In genomic region chr22:20111689-20112622, GRCh38 we compare ENCODE assay signal across 1 cellular context.
TF ChIP-seq lines count a peak whose summit lies in the region.

No MANE protein-coding gene starts in this region.

TF ChIP-seq in K562, 482 proteins besides CTCF, POLR2A, EP300 and RAD21 (continued from another document and continues in another):
- peak; percentile 82 for TF ChIP-seq OTX1 (CRISPR knock-in tag; IDR thresholded peaks at IDR 0.05)
- peak; percentile 78 for TF ChIP-seq HBP1 (CRISPR knock-in tag; IDR thresholded peaks at IDR 0.05)
- TF ChIP-seq ZNF717 (CRISPR knock-in tag; IDR thresholded peaks at IDR 0.05) = no peak
- no peak for TF ChIP-seq ZNF354B (CRISPR knock-in tag; IDR thresholded peaks at IDR 0.05)
- TF ChIP-seq SMC3 (conservative IDR thresholded peaks at IDR 0.05; ENCODE audit: insufficient read depth, low read depth, low read length) = 0 out of 2 replicates have a peak, but pooled peaks have one; percentile 1
- 0 out of 2 replicates have a peak, but pooled peaks have one; percentile 15 for TF ChIP-seq SMAD4 (CRISPR knock-in tag; conservative IDR thresholded peaks at IDR 0.05)
- TF ChIP-seq ZNF444 (CRISPR knock-in tag; IDR thresholded peaks at IDR 0.05) = peak; percentile 18; the same call in 1 of the 2 replicates
- TF ChIP-seq, protein P1, sequence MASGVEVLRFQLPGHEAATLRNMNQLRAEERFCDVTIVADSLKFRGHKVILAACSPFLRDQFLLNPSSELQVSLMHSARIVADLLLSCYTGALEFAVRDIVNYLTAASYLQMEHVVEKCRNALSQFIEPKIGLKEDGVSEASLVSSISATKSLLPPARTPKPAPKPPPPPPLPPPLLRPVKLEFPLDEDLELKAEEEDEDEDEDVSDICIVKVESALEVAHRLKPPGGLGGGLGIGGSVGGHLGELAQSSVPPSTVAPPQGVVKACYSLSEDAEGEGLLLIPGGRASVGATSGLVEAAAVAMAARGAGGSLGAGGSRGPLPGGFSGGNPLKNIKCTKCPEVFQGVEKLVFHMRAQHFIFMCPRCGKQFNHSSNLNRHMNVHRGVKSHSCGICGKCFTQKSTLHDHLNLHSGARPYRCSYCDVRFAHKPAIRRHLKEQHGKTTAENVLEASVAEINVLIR (CRISPR knock-in tag; IDR thresholded peaks at IDR 0.05) = no peak
- no peak for TF ChIP-seq HDGF (IDR thresholded peaks at IDR 0.05)
- peak; percentile 70 for TF ChIP-seq ZFP1 (CRISPR knock-in tag; IDR thresholded peaks at IDR 0.05)
- TF ChIP-seq BHLHE40 (IDR thresholded peaks at IDR 0.05; ENCODE audit: low read length) = peak; percentile 18; the same call in 1 of the 2 replicates
- TF ChIP-seq, protein P2, sequence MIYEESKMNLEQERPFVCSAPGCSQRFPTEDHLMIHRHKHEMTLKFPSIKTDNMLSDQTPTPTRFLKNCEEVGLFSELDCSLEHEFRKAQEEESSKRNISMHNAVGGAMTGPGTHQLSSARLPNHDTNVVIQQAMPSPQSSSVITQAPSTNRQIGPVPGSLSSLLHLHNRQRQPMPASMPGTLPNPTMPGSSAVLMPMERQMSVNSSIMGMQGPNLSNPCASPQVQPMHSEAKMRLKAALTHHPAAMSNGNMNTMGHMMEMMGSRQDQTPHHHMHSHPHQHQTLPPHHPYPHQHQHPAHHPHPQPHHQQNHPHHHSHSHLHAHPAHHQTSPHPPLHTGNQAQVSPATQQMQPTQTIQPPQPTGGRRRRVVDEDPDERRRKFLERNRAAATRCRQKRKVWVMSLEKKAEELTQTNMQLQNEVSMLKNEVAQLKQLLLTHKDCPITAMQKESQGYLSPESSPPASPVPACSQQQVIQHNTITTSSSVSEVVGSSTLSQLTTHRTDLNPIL (CRISPR knock-in tag; IDR thresholded peaks at IDR 0.05) = no peak
- TF ChIP-seq DMBX1 (CRISPR knock-in tag; IDR thresholded peaks at IDR 0.05; ENCODE audit: borderline replicate concordance) = no peak
- TF ChIP-seq, protein P3, sequence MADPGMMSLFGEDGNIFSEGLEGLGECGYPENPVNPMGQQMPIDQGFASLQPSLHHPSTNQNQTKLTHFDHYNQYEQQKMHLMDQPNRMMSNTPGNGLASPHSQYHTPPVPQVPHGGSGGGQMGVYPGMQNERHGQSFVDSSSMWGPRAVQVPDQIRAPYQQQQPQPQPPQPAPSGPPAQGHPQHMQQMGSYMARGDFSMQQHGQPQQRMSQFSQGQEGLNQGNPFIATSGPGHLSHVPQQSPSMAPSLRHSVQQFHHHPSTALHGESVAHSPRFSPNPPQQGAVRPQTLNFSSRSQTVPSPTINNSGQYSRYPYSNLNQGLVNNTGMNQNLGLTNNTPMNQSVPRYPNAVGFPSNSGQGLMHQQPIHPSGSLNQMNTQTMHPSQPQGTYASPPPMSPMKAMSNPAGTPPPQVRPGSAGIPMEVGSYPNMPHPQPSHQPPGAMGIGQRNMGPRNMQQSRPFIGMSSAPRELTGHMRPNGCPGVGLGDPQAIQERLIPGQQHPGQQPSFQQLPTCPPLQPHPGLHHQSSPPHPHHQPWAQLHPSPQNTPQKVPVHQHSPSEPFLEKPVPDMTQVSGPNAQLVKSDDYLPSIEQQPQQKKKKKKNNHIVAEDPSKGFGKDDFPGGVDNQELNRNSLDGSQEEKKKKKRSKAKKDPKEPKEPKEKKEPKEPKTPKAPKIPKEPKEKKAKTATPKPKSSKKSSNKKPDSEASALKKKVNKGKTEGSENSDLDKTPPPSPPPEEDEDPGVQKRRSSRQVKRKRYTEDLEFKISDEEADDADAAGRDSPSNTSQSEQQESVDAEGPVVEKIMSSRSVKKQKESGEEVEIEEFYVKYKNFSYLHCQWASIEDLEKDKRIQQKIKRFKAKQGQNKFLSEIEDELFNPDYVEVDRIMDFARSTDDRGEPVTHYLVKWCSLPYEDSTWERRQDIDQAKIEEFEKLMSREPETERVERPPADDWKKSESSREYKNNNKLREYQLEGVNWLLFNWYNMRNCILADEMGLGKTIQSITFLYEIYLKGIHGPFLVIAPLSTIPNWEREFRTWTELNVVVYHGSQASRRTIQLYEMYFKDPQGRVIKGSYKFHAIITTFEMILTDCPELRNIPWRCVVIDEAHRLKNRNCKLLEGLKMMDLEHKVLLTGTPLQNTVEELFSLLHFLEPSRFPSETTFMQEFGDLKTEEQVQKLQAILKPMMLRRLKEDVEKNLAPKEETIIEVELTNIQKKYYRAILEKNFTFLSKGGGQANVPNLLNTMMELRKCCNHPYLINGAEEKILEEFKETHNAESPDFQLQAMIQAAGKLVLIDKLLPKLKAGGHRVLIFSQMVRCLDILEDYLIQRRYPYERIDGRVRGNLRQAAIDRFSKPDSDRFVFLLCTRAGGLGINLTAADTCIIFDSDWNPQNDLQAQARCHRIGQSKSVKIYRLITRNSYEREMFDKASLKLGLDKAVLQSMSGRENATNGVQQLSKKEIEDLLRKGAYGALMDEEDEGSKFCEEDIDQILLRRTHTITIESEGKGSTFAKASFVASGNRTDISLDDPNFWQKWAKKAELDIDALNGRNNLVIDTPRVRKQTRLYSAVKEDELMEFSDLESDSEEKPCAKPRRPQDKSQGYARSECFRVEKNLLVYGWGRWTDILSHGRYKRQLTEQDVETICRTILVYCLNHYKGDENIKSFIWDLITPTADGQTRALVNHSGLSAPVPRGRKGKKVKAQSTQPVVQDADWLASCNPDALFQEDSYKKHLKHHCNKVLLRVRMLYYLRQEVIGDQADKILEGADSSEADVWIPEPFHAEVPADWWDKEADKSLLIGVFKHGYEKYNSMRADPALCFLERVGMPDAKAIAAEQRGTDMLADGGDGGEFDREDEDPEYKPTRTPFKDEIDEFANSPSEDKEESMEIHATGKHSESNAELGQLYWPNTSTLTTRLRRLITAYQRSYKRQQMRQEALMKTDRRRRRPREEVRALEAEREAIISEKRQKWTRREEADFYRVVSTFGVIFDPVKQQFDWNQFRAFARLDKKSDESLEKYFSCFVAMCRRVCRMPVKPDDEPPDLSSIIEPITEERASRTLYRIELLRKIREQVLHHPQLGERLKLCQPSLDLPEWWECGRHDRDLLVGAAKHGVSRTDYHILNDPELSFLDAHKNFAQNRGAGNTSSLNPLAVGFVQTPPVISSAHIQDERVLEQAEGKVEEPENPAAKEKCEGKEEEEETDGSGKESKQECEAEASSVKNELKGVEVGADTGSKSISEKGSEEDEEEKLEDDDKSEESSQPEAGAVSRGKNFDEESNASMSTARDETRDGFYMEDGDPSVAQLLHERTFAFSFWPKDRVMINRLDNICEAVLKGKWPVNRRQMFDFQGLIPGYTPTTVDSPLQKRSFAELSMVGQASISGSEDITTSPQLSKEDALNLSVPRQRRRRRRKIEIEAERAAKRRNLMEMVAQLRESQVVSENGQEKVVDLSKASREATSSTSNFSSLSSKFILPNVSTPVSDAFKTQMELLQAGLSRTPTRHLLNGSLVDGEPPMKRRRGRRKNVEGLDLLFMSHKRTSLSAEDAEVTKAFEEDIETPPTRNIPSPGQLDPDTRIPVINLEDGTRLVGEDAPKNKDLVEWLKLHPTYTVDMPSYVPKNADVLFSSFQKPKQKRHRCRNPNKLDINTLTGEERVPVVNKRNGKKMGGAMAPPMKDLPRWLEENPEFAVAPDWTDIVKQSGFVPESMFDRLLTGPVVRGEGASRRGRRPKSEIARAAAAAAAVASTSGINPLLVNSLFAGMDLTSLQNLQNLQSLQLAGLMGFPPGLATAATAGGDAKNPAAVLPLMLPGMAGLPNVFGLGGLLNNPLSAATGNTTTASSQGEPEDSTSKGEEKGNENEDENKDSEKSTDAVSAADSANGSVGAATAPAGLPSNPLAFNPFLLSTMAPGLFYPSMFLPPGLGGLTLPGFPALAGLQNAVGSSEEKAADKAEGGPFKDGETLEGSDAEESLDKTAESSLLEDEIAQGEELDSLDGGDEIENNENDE (IDR thresholded peaks at IDR 0.05; ENCODE audit: low read depth, low read length) = peak; percentile 78
- no peak; the same call in 1 of the 2 replicates for TF ChIP-seq CGGBP1 (CRISPR knock-in tag; IDR thresholded peaks at IDR 0.05)
- TF ChIP-seq SMAD3 (CRISPR knock-in tag; conservative IDR thresholded peaks at IDR 0.05) = peak; percentile 78; the same call in 1 of the 2 replicates
- no peak for TF ChIP-seq SREBF2 (CRISPR knock-in tag; IDR thresholded peaks at IDR 0.05)
- TF ChIP-seq CAMTA2 (CRISPR knock-in tag; conservative IDR thresholded peaks at IDR 0.05) = peak; percentile 7
- peak in 1 of 2 experiments; percentile 15; a peak in 1 of 4 replicates for TF ChIP-seq RCOR1 (IDR thresholded peaks at IDR 0.05; ENCODE audit: borderline replicate concordance in 1 of 2, low read depth in 2 of 2, low read length in 2 of 2)
- TF ChIP-seq NFRKB (IDR thresholded peaks at IDR 0.05; ENCODE audit: low read depth) = no peak
- peak; percentile 63; the same call in 1 of the 2 replicates for TF ChIP-seq HDAC6 (IDR thresholded peaks at IDR 0.05; ENCODE audit: low read depth, low read length)
- 0 out of 2 replicates have a peak, but pooled peaks have one; percentile 37 for TF ChIP-seq ZKSCAN1 (IDR thresholded peaks at IDR 0.05; ENCODE audit: low read depth, low read length)
- TF ChIP-seq ZNF583 (CRISPR knock-in tag; IDR thresholded peaks at IDR 0.05) = peak; percentile 13; the same call in 1 of the 2 replicates
- TF ChIP-seq HOXB6 (CRISPR knock-in tag; IDR thresholded peaks at IDR 0.05; ENCODE audit: borderline replicate concordance) = 0 out of 2 replicates have a peak, but pooled peaks have one; percentile 69
- TF ChIP-seq, protein P4, sequence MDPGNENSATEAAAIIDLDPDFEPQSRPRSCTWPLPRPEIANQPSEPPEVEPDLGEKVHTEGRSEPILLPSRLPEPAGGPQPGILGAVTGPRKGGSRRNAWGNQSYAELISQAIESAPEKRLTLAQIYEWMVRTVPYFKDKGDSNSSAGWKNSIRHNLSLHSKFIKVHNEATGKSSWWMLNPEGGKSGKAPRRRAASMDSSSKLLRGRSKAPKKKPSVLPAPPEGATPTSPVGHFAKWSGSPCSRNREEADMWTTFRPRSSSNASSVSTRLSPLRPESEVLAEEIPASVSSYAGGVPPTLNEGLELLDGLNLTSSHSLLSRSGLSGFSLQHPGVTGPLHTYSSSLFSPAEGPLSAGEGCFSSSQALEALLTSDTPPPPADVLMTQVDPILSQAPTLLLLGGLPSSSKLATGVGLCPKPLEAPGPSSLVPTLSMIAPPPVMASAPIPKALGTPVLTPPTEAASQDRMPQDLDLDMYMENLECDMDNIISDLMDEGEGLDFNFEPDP (CRISPR knock-in tag; IDR thresholded peaks at IDR 0.05) = peak; percentile 85
- TF ChIP-seq SAFB2 (IDR thresholded peaks at IDR 0.05; ENCODE audit: borderline replicate concordance, low read depth, low read length, severe bottlenecking) = no peak
- TF ChIP-seq SUPT5H (IDR thresholded peaks at IDR 0.05) = peak; percentile 84
- no peak for TF ChIP-seq MBD2 (IDR thresholded peaks at IDR 0.05; ENCODE audit: borderline replicate concordance, low read depth)
- TF ChIP-seq, protein P5, sequence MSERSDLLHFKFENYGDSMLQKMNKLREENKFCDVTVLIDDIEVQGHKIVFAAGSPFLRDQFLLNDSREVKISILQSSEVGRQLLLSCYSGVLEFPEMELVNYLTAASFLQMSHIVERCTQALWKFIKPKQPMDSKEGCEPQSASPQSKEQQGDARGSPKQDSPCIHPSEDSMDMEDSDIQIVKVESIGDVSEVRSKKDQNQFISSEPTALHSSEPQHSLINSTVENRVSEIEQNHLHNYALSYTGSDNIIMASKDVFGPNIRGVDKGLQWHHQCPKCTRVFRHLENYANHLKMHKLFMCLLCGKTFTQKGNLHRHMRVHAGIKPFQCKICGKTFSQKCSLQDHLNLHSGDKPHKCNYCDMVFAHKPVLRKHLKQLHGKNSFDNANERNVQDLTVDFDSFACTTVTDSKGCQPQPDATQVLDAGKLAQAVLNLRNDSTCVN (CRISPR knock-in tag; IDR thresholded peaks at IDR 0.05) = 0 out of 2 replicates have a peak, but pooled peaks have one; percentile 40
- TF ChIP-seq HNRNPLL (IDR thresholded peaks at IDR 0.05; ENCODE audit: low read depth, low read length, poor library complexity, severe bottlenecking) = peak; percentile 37
- TF ChIP-seq, protein P6, sequence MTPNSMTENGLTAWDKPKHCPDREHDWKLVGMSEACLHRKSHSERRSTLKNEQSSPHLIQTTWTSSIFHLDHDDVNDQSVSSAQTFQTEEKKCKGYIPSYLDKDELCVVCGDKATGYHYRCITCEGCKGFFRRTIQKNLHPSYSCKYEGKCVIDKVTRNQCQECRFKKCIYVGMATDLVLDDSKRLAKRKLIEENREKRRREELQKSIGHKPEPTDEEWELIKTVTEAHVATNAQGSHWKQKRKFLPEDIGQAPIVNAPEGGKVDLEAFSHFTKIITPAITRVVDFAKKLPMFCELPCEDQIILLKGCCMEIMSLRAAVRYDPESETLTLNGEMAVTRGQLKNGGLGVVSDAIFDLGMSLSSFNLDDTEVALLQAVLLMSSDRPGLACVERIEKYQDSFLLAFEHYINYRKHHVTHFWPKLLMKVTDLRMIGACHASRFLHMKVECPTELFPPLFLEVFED (CRISPR knock-in tag; conservative IDR thresholded peaks at IDR 0.05) = peak; percentile 47
- no peak for TF ChIP-seq STAT5B (CRISPR knock-in tag; IDR thresholded peaks at IDR 0.05)
- peak; percentile 85; the same call in 1 of the 2 replicates for TF ChIP-seq ARID3B (CRISPR knock-in tag; IDR thresholded peaks at IDR 0.05; ENCODE audit: borderline replicate concordance)
- TF ChIP-seq ZNF184 (CRISPR knock-in tag; IDR thresholded peaks at IDR 0.05) = no peak
- TF ChIP-seq ILF3 (IDR thresholded peaks at IDR 0.05; ENCODE audit: borderline replicate concordance) = no peak
- TF ChIP-seq ZNF133 (CRISPR knock-in tag; IDR thresholded peaks at IDR 0.05) = peak; percentile 68; the same call in 1 of the 2 replicates
- 0 out of 2 replicates have a peak, but pooled peaks have one; percentile 50 for TF ChIP-seq HIVEP1 (CRISPR knock-in tag; IDR thresholded peaks at IDR 0.05)
- peak; percentile 66 for TF ChIP-seq RBFOX2 (IDR thresholded peaks at IDR 0.05; ENCODE audit: low read depth, low read length)
- peak; percentile 30; the same call in 1 of the 2 replicates for TF ChIP-seq ZNF696 (CRISPR knock-in tag; conservative IDR thresholded peaks at IDR 0.05)
- 0 out of 2 replicates have a peak, but pooled peaks have one; percentile 43 for TF ChIP-seq ZNF41 (CRISPR knock-in tag; conservative IDR thresholded peaks at IDR 0.05)
